1 cellular context compared by ENCODE assay signal in genomic region chr3:45412731-45413130, GRCh38.
TF ChIP-seq lines count a peak whose summit lies in the region.

No MANE protein-coding gene starts in this region.

TF ChIP-seq in GM12878, 131 proteins besides CTCF, POLR2A, EP300 and RAD21 (continued from another document):
- TF ChIP-seq, protein P1, sequence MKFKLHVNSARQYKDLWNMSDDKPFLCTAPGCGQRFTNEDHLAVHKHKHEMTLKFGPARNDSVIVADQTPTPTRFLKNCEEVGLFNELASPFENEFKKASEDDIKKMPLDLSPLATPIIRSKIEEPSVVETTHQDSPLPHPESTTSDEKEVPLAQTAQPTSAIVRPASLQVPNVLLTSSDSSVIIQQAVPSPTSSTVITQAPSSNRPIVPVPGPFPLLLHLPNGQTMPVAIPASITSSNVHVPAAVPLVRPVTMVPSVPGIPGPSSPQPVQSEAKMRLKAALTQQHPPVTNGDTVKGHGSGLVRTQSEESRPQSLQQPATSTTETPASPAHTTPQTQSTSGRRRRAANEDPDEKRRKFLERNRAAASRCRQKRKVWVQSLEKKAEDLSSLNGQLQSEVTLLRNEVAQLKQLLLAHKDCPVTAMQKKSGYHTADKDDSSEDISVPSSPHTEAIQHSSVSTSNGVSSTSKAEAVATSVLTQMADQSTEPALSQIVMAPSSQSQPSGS (IDR thresholded peaks at IDR 0.05; ENCODE audit: low read length), result no peak
- TF ChIP-seq MEF2A (IDR thresholded peaks at IDR 0.05; ENCODE audit: insufficient read depth, low read depth, low read length) (no peak), NR2C2 (IDR thresholded peaks at IDR 0.05; ENCODE audit: borderline replicate concordance, control insufficient read depth, insufficient read length, low read depth) (no peak), CREM (IDR thresholded peaks at IDR 0.05; ENCODE audit: low read depth) (no peak), BACH1 (IDR thresholded peaks at IDR 0.05; ENCODE audit: borderline replicate concordance) (no peak), FOXM1 (IDR thresholded peaks at IDR 0.05; ENCODE audit: low read depth, low read length) (no peak)
